ENCODE assay signal across 9 cellular contexts in the genomic region with DNA sequence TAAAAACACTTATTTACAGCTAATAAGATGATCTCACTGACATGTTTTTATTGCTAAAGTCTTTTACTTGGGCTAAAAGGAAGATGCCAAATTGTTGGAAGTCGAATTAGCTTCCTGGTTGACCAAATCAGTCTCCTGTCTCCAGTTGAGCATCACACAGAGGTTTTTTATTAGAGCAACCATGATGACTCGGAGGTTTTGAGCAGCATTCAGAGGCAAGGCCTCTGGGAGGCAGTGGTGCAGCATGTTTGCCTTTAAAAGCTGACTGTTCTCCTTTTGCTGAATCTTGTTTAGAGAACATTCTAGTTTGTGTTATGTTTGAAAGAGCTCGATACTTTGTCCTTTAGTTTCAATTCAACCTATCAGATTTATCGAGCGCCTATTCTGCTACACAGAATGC. TPM values are rescaled to one million over a fixed set of nuclear protein-coding genes. Genes with fewer than 3 reads are reported as not detected.
DNase-seq lines count a peak whose midpoint lies in the region; ATAC-seq and TF ChIP-seq lines count a peak whose summit lies in the region.
"Had no signal": no experiment of that assay in that cellular context is flagged by ENCODE, and none has a peak within 500 bp of the region (broad histone marks: within the 10 kb centered on the region; RNA-seq: fewer than 3 reads in every experiment).

No MANE protein-coding gene starts in this region.

- peak; percentile 56 for TF ChIP-seq CTCF in AG09319 (IDR thresholded peaks at IDR 0.05; ENCODE audit: low read depth, low read length)
- peak; percentile 71 for TF ChIP-seq CTCF in OCI-LY7 (conservative IDR thresholded peaks at IDR 0.05; ENCODE audit: low read length)
- peak; percentile 18 to 39 (median 26) for TF ChIP-seq CTCF in esophagus muscularis mucosa (IDR thresholded peaks at IDR 0.05)
- TF ChIP-seq CTCF in lower leg skin (IDR thresholded peaks at IDR 0.05): no peak

- TSS peak; percentile 72 for BruUV-seq in OCI-LY7 (replicated peaks; lab: Mats Ljungman, UMichigan)

- H3K9me3 ChIP-seq in OCI-LY7 (ENCODE audit: low read length) (no peaks in the 10 kb centered on the region), esophagus muscularis mucosa (no peaks in the 10 kb centered on the region)

- POLR2A ChIA-PET in OCI-LY7 (lab: Charles Lee): interaction anchor here (0.5 to 1.4 kb wide), 7 partner anchors 15 to 357 kb away, joined by 3 to 5 read pairs (median 3); no protein-coding TSS in a partner anchor

- intact Hi-C loops in OCI-LY7 (cut with micrococcal nuclease; ENCODE audit: unreplicated experiment): no loop called here
- intact Hi-C loops in esophagus muscularis mucosa (cut with DNase I): no loop called here
- intact Hi-C loops in lower leg skin (cut with DNase I; ENCODE audit: low total_unique reads): no loop called here

- H2AFZ ChIP-seq in OCI-LY7 (ENCODE audit: low read length): no peak overlapping the region

- no peak for TF ChIP-seq EP300 in esophagus muscularis mucosa (IDR thresholded peaks at IDR 0.05)

- CTCF ChIA-PET in OCI-LY7 (lab: Charles Lee; ENCODE audit: unreplicated experiment): interaction anchor here (0.6 to 0.9 kb wide), 2 partner anchors 53 to 350 kb away, joined by 3 read pairs; no protein-coding TSS in a partner anchor

- H3K27ac ChIP-seq in OCI-LY7 (ENCODE audit: low read depth, low read length, poor library complexity, severe bottlenecking): no peak overlapping the region
- H3K27ac ChIP-seq in esophagus muscularis mucosa (replicated peaks in 1 of 4): no peak overlapping the region
- H3K27ac ChIP-seq: skin epidermis had no signal

- WGBS in esophagus muscularis mucosa: 85% methylated on average over 5 of the region's 5 CpGs
- 68 to 77% methylated on average over 5 of the region's 5 CpGs for WGBS in lower leg skin, 2 donors

- no peak for ATAC-seq in HG02571 (IDR thresholded peaks at IDR 0.05; ENCODE audit: unreplicated experiment)

- peaks cover 0 to 28% (median 12%) of the 10 kb centered on the region in 4 donors for H3K27me3 ChIP-seq in esophagus muscularis mucosa

- no peaks in the 10 kb centered on the region for H3K9me2 ChIP-seq in OCI-LY7 (ENCODE audit: insufficient read depth, low read length)

- H3K36me3 ChIP-seq in OCI-LY7 (ENCODE audit: insufficient read depth, low read length) (peaks cover 62% of the 10 kb centered on the region), esophagus muscularis mucosa (no peaks in the 10 kb centered on the region)

- peaks cover 16% of the 10 kb centered on the region; the same call in 1 of the 2 replicates for H4K20me1 ChIP-seq in OCI-LY7 (ENCODE audit: insufficient read depth, low read length)

- H3K4me2 ChIP-seq in OCI-LY7 (ENCODE audit: low read length): peak overlapping the region; percentile 91

- H3K4me3 ChIP-seq in OCI-LY7 (ENCODE audit: low read depth, low read length, poor library complexity, severe bottlenecking): peak overlapping the region; percentile 90
- H3K4me3 ChIP-seq in esophagus muscularis mucosa: no peak overlapping the region
- no peak overlapping the region for H3K4me3 ChIP-seq in lower leg skin (ENCODE audit: low read depth, poor library complexity, severe bottlenecking)
- H3K4me3 ChIP-seq: skin epidermis had no signal

- peak; percentile 25 for DNase-seq in AG09319 (ENCODE audit: extremely low read depth, low read depth)
- DNase-seq in H4 (ENCODE audit: low spot score): peak; percentile 82
- DNase-seq in OCI-LY7 (ENCODE audit: low spot score): peak; percentile 71
- no peak for DNase-seq in esophagus muscularis mucosa (ENCODE audit: extremely low spot score)
- peak; percentile 30 for DNase-seq in occipital lobe (lab: John Stamatoyannopoulos, UW)
- DNase-seq in stimulated activated CD4-positive, alpha-beta T cell treated with anti-CD3 and anti-CD28 coated beads, Interleukin-1b, Interleukin-23, amount 100 ng/mL, for 48 hours: no peak
- no peak for DNase-seq in lower leg skin (ENCODE audit: low spot score in 2 of 2)

- no peak for TF ChIP-seq POLR2A in esophagus muscularis mucosa (IDR thresholded peaks at IDR 0.05; ENCODE audit: low read depth)
- TF ChIP-seq POLR2A in lower leg skin (IDR thresholded peaks at IDR 0.05): no peak

- H3K4me1 ChIP-seq in OCI-LY7 (ENCODE audit: insufficient read depth, low read length, poor library complexity, severe bottlenecking) (peaks cover 32% of the 10 kb centered on the region), esophagus muscularis mucosa (peaks cover 18 to 22% (median 18%) of the 10 kb centered on the region in 4 donors)

- peaks cover 26% of the 10 kb centered on the region for H3K79me2 ChIP-seq in OCI-LY7 (ENCODE audit: insufficient read depth, low read depth, low read length)

RNA-seq across cellular contexts. Expression of gene UCHL1, which starts 2.1 kb away (rescaled TPM):
- 3,870 and 4,075 TPM in 2 replicates for total RNA-seq in H4 (2014; rRNA removed; shearing (Covaris generic))
- 409 and 430 TPM in 2 replicates for total RNA-seq in OCI-LY7 (2014; rRNA removed; shearing (Covaris generic))
- total RNA-seq in OCI-LY7 (2022): 375 and 432 TPM in 2 replicates
- 100 to 1,000 TPM in 1 of 4 donors, 10 to 100 TPM in 3; 30.3 to 120 (median 40.8) TPM for total RNA-seq in esophagus muscularis mucosa
- 839 TPM for total RNA-seq in occipital lobe
- 1 to 10 TPM; 2.2 to 8.3 (median 5.1) TPM for total RNA-seq in lower leg skin

RNA-seq across cellular contexts. Expression of gene APBB2, which starts 44.4 kb away (rescaled TPM):
- 25.5 and 25.7 TPM in 2 replicates for total RNA-seq in H4 (2014; rRNA removed; shearing (Covaris generic))
- total RNA-seq in OCI-LY7 (2014; rRNA removed; shearing (Covaris generic)): 47.4 and 66.4 TPM in 2 replicates
- total RNA-seq in OCI-LY7 (2022): 88.5 and 89.8 TPM in 2 replicates
- 10 to 100 TPM; 51.7 to 75.9 (median 71.1) TPM for total RNA-seq in esophagus muscularis mucosa
- total RNA-seq in occipital lobe: 78.5 TPM
- 10 to 100 TPM; 24.0 to 49.2 (median 43.3) TPM for total RNA-seq in lower leg skin

Comparison
In these comparisons a context has a peak if more than half of its experiments do, and no peak if none do; other contexts are left out.
1. DNase-seq: peak in AG09319 (single experiment), H4 (single experiment), OCI-LY7 (single experiment) and occipital lobe (single experiment); none in esophagus muscularis mucosa (single experiment), stimulated activated CD4-positive, alpha-beta T cell treated with anti-CD3 and anti-CD28 coated beads, Interleukin-1b, Interleukin-23, amount 100 ng/mL, for 48 hours (single experiment) and lower leg skin (0 of 2).
2. CTCF ChIP-seq: peak in AG09319 (single experiment), OCI-LY7 (single experiment) and esophagus muscularis mucosa (3 of 3); none in lower leg skin (0 of 3).